Comparison of ENCODE assay signal across 9 cellular contexts in genomic region chr14:59333668-59334067, GRCh38.
DNase-seq lines count a peak whose midpoint lies in the region; ATAC-seq, FAIRE-seq and TF ChIP-seq lines count a peak whose summit lies in the region.
"Had no signal": no experiment of that assay in that cellular context is flagged by ENCODE, and none has a peak within 500 bp of the region (broad histone marks: within the 10 kb centered on the region; RNA-seq: fewer than 3 reads in every experiment).

No MANE protein-coding gene starts in this region.

- POLR2A ChIA-PET in IMR-90 (lab: Charles Lee; ENCODE audit: unreplicated experiment) (no interaction called here), K562 (lab: Yijun Ruan, JAX) (interaction anchor here (1.0 kb wide), 1 partner anchor 20 kb away, joined by 3 read pairs; no protein-coding TSS in a partner anchor)

- dilution Hi-C loops in IMR-90 (cut with HindIII; ENCODE audit: low sequenced_read_pairs, unreplicated experiment): no loop called here

- H2AFZ ChIP-seq in IMR-90 (replicated peaks; ENCODE audit: low read length, poor library complexity) (no peak overlapping the region), K562 (ENCODE audit: low read depth, low read length) (no peak overlapping the region)

- H3K18ac ChIP-seq in IMR-90 (ENCODE audit: low read depth, low read length): no peak overlapping the region

- TF ChIP-seq EP300 in K562 (IDR thresholded peaks at IDR 0.05; ENCODE audit: low read length): no peak

- CTCF ChIA-PET in IMR-90 (lab: Yijun Ruan, JAX): no interaction called here
- CTCF ChIA-PET in K562 (lab: Yijun Ruan, JAX; ENCODE audit: low intra/inter-chr PET ratio): interaction anchor here (0.7 kb wide), 1 partner anchor 205 kb away, joined by 3 read pairs; no protein-coding TSS in a partner anchor

- DNase-seq in IMR-90 (peak; percentile 95), K562 (ENCODE audit: extremely low read depth in 1 of 4, low spot score in 3 of 4) (no peak), GM19239 (ENCODE audit: insufficient read length, low spot score) (no peak), NCI-H82 (lab: John Stamatoyannopoulos, UW) (no peak)
- no peak for DNase-seq in stimulated activated CD4-positive, alpha-beta T cell treated with anti-CD3 and anti-CD28 coated beads, Interleukin-4, amount 100 ng/mL, for 24 hours

- TF ChIP-seq CTCF in IMR-90 (conservative IDR thresholded peaks at IDR 0.05; ENCODE audit: low read depth, low read length): no peak
- no peak for TF ChIP-seq CTCF in K562 (IDR thresholded peaks at IDR 0.05 in 2 of 3, conservative IDR thresholded peaks at IDR 0.05 in 1 of 3; ENCODE audit: insufficient read depth in 2 of 3, low read depth in 1 of 3, low read length in 3 of 3)

- H2AK5ac ChIP-seq in IMR-90 (ENCODE audit: low read depth, low read length): no peak overlapping the region

- H3K14ac ChIP-seq in IMR-90 (replicated peaks; ENCODE audit: low read depth, low read length): no peak overlapping the region

- H4K20me1 ChIP-seq in IMR-90 (ENCODE audit: insufficient read depth, low read length): no peaks in the 10 kb centered on the region
- no peaks in the 10 kb centered on the region for H4K20me1 ChIP-seq in K562 (replicated peaks; ENCODE audit: control insufficient read depth, insufficient read depth, low read length)

- TF ChIP-seq POLR2A in IMR-90 (IDR thresholded peaks at IDR 0.05; ENCODE audit: low read depth, low read length) (no peak), K562 (conservative IDR thresholded peaks at IDR 0.05) (no peak)

- H3K56ac ChIP-seq in IMR-90 (ENCODE audit: extremely low read depth, insufficient read depth, low read length): no peak overlapping the region

- H2BK15ac ChIP-seq in IMR-90 (ENCODE audit: low read depth, low read length): peak overlapping the region; percentile 11; the same call in 1 of the 3 replicates

- BruUV-seq in IMR-90 (replicated peaks; lab: Mats Ljungman, UMichigan) (no TSS peak), K562 (replicated peaks; lab: Mats Ljungman, UMichigan) (no TSS peak)

- H3K27me3 ChIP-seq in IMR-90 (ENCODE audit: control insufficient read depth, insufficient read depth, low read length): no peaks in the 10 kb centered on the region
- no peaks in the 10 kb centered on the region for H3K27me3 ChIP-seq in K562 (ENCODE audit: control insufficient read depth in 2 of 2, insufficient read depth in 2 of 2, low read length in 2 of 2)
- H3K27me3 ChIP-seq in stomach smooth muscle (ENCODE audit: control insufficient read depth in 1 of 2, insufficient read depth in 2 of 2, low read length in 2 of 2): no peaks in the 10 kb centered on the region

- H3K9me1 ChIP-seq in IMR-90 (ENCODE audit: insufficient read depth, low read length) (peaks cover 6% of the 10 kb centered on the region), K562 (ENCODE audit: control insufficient read depth, insufficient read depth, low read length) (no peaks in the 10 kb centered on the region)

- no peak overlapping the region for H2AK9ac ChIP-seq in IMR-90 (replicated peaks; ENCODE audit: low read depth, low read length, poor library complexity)

- H3K9me3 ChIP-seq in IMR-90 (ENCODE audit: control insufficient read depth, insufficient read depth, low read length) (no peaks in the 10 kb centered on the region), K562 (replicated peaks; ENCODE audit: control insufficient read depth, insufficient read depth, low read depth, low read length) (no peaks in the 10 kb centered on the region), stomach smooth muscle (ENCODE audit: control insufficient read depth in 2 of 2, low read length in 2 of 2) (no peaks in the 10 kb centered on the region)

- peaks cover 9% of the 10 kb centered on the region for H3K4me1 ChIP-seq in IMR-90 (ENCODE audit: control insufficient read depth, insufficient read depth, low read length)
- H3K4me1 ChIP-seq in K562 (replicated peaks in 1 of 2; ENCODE audit: control insufficient read depth in 2 of 2, insufficient read depth in 2 of 2, low read length in 2 of 2): no peaks in the 10 kb centered on the region
- H3K4me1 ChIP-seq in stomach smooth muscle (ENCODE audit: control insufficient read depth, insufficient read depth, low read length): peaks cover 30% of the 10 kb centered on the region

- in situ Hi-C loops in IMR-90 (cut with MboI; ENCODE audit: low sequenced_read_pairs): no loop called here
- in situ Hi-C loops in K562 (cut with MboI): no loop called here

- no peak overlapping the region for H3K9ac ChIP-seq in IMR-90 (ENCODE audit: low read depth, low read length)
- H3K9ac ChIP-seq in K562 (ENCODE audit: insufficient read depth in 1 of 2, low read depth in 2 of 2, low read length in 2 of 2): no peak overlapping the region
- peak overlapping the region in 1 of 2 donors; percentile 0 for H3K9ac ChIP-seq in stomach smooth muscle (ENCODE audit: low read length in 2 of 2)

- peak overlapping the region; percentile 54 for H2BK5ac ChIP-seq in IMR-90 (ENCODE audit: low read depth, low read length, poor library complexity, severe bottlenecking)

- WGBS in IMR-90 (ENCODE audit: extremely low coverage in 2 of 2, insufficient read length in 1 of 2), 2 experiments: 100% methylated on average over 1 of the region's 1 CpG; no CpG with 5 or more reads in 1 of the 2 experiments
- 83% methylated on average over 1 of the region's 1 CpG for WGBS in K562 (ENCODE audit: insufficient coverage, low coverage, missing lambda C conversion rate)

- H3K4me2 ChIP-seq in IMR-90 (ENCODE audit: low read depth, low read length) (no peak overlapping the region; the same call in 1 of the 2 replicates), K562 (ENCODE audit: insufficient read depth, low read length) (no peak overlapping the region)

- H4K8ac ChIP-seq in IMR-90 (ENCODE audit: low read depth in 2 of 2, low read length in 2 of 2): no peak overlapping the region

- no peak overlapping the region for H3K23ac ChIP-seq in IMR-90 (ENCODE audit: low read depth, low read length)

- peak overlapping the region; percentile 44; the same call in 1 of the 2 replicates for H2BK120ac ChIP-seq in IMR-90 (ENCODE audit: low read depth, low read length)

- H3K27ac ChIP-seq in IMR-90 (ENCODE audit: insufficient read depth, low read length) (no peak overlapping the region), K562 (ENCODE audit: extremely low read depth, low read depth, low read length) (no peak overlapping the region), stomach smooth muscle (ENCODE audit: low read length) (peak overlapping the region; percentile 79)

- FAIRE-seq in K562 (lab: Jason Lieb, UNC) (no peak), islet of Langerhans (lab: Jason Lieb, UNC) (peak; percentile 65), GM19239 (lab: Jason Lieb, UNC) (no peak)

- H3K4me3 ChIP-seq in IMR-90 (ENCODE audit: insufficient read depth, low read depth, low read length): no peak overlapping the region
- no peak overlapping the region for H3K4me3 ChIP-seq in K562
- H3K4me3 ChIP-seq in stomach smooth muscle (ENCODE audit: low read length in 2 of 2): peak overlapping the region; percentile 9 to 15

- no peaks in the 10 kb centered on the region for H3K79me2 ChIP-seq in K562 (ENCODE audit: control insufficient read depth, insufficient read depth, low read length)

- H3K36me3 ChIP-seq in IMR-90 (ENCODE audit: control insufficient read depth, insufficient read depth, low read length) (peaks cover 2% of the 10 kb centered on the region; the same call in 1 of the 2 replicates), K562 (ENCODE audit: control insufficient read depth, insufficient read depth, low read length) (no peaks in the 10 kb centered on the region), stomach smooth muscle (ENCODE audit: control insufficient read depth in 2 of 2, insufficient read depth in 2 of 2, low read length in 2 of 2) (peaks cover 10 to 15% of the 10 kb centered on the region in 2 donors)

- H2BK20ac ChIP-seq in IMR-90 (ENCODE audit: low read depth, low read length): no peak overlapping the region; the same call in 1 of the 2 replicates

- intact Hi-C loops in IMR-90 (cut with micrococcal nuclease) (loop anchor here (5.0 kb wide), 1 partner anchor 141 kb away; no protein-coding TSS in a partner anchor), K562 (cut with micrococcal nuclease) (no loop called here)

- ATAC-seq in IMR-90 (ENCODE audit: low read depth) (peak; percentile 87), K562 (no peak), HG03439 (IDR thresholded peaks at IDR 0.05; ENCODE audit: unreplicated experiment) (no peak)
- ATAC-seq: activated naive CD4-positive, alpha-beta T cell treated with anti-CD3 and anti-CD28 coated beads, Interleukin-2, amount 50 U/mL, for 72 hours had no signal

- 0 out of 4 replicates have a peak, but pooled peaks cover 0 to 4% of the 10 kb centered on the region in 2 experiments for H3K79me1 ChIP-seq in IMR-90 (ENCODE audit: low read depth in 1 of 2, low read length in 2 of 2)

- H3K4ac ChIP-seq in IMR-90 (ENCODE audit: low read depth, low read length): no peak overlapping the region; the same call in 1 of the 2 replicates

- H4K5ac ChIP-seq in IMR-90 (ENCODE audit: low read depth, low read length): no peak overlapping the region

- H4K91ac ChIP-seq in IMR-90 (ENCODE audit: insufficient read depth, low read depth, low read length): no peak overlapping the region

- TF ChIP-seq RAD21 in IMR-90 (IDR thresholded peaks at IDR 0.05; ENCODE audit: low read length) (no peak), K562 (CRISPR knock-in tag; conservative IDR thresholded peaks at IDR 0.05 in 1 of 2, IDR thresholded peaks at IDR 0.05 in 1 of 2) (no peak)

TF ChIP-seq in IMR-90, 13 proteins besides CTCF, POLR2A, EP300 and RAD21:
- TF ChIP-seq CEBPB (IDR thresholded peaks at IDR 0.05; ENCODE audit: low read depth, low read length) (peak; percentile 95), MAFK (IDR thresholded peaks at IDR 0.05; ENCODE audit: low read depth, low read length) (no peak)

TF ChIP-seq in K562, 482 proteins besides CTCF, POLR2A, EP300 and RAD21 (continues in another document):
- TF ChIP-seq FOXJ2 (tag; IDR thresholded peaks at IDR 0.05) (peak; percentile 49), SIN3A (IDR thresholded peaks at IDR 0.05; ENCODE audit: borderline replicate concordance in 2 of 2, control insufficient read depth in 1 of 2, low read depth in 2 of 2, low read length in 2 of 2) (no peak), ZNF431 (CRISPR knock-in tag; IDR thresholded peaks at IDR 0.05) (no peak), ELF2 (CRISPR knock-in tag; IDR thresholded peaks at IDR 0.05) (no peak), ZC3H4 (CRISPR knock-in tag; IDR thresholded peaks at IDR 0.05; ENCODE audit: borderline replicate concordance) (no peak)
- TF ChIP-seq, protein P1, sequence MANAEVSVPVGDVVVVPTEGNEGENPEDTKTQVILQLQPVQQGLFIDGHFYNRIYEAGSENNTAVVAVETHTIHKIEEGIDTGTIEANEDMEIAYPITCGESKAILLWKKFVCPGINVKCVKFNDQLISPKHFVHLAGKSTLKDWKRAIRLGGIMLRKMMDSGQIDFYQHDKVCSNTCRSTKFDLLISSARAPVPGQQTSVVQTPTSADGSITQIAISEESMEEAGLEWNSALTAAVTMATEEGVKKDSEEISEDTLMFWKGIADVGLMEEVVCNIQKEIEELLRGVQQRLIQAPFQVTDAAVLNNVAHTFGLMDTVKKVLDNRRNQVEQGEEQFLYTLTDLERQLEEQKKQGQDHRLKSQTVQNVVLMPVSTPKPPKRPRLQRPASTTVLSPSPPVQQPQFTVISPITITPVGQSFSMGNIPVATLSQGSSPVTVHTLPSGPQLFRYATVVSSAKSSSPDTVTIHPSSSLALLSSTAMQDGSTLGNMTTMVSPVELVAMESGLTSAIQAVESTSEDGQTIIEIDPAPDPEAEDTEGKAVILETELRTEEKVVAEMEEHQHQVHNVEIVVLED (CRISPR knock-in tag; IDR thresholded peaks at IDR 0.05): no peak

Comparison
In these comparisons a context has a peak if more than half of its experiments do, and no peak if none do; other contexts are left out.
1. H3K4me3 ChIP-seq: peak in stomach smooth muscle (2 of 2); none in IMR-90 (single experiment) and K562 (single experiment).